Comparison of ENCODE assay signal across 9 cellular contexts in genomic region chr10:30687698-30688213, GRCh38. TPM values are rescaled to one million over a fixed set of nuclear protein-coding genes. Genes with fewer than 3 reads are reported as not detected.
DNase-seq lines count a peak whose midpoint lies in the region; ATAC-seq and TF ChIP-seq lines count a peak whose summit lies in the region.
"Had no signal": no experiment of that assay in that cellular context is flagged by ENCODE, and none has a peak within 500 bp of the region (broad histone marks: within the 10 kb centered on the region; RNA-seq: fewer than 3 reads in every experiment).

No MANE protein-coding gene starts in this region.

- no peaks in the 10 kb centered on the region for H3F3A ChIP-seq in neural cell (ENCODE audit: insufficient read depth, low read length, poor library complexity, severe bottlenecking)

- no peak overlapping the region for H2AFZ ChIP-seq in fibroblast of lung (ENCODE audit: low read length)
- H2AFZ ChIP-seq in neural cell (ENCODE audit: low read depth, low read length): no peak overlapping the region

- no peak for TF ChIP-seq EP300 in neural cell (conservative IDR thresholded peaks at IDR 0.05; ENCODE audit: poor library complexity, severe bottlenecking)

- no peaks in the 10 kb centered on the region for H3K9me2 ChIP-seq in neural cell (ENCODE audit: insufficient read depth, low read length)

- H3K27ac ChIP-seq in Peyer's patch (no peak overlapping the region), fibroblast of lung (ENCODE audit: insufficient read depth, low read length) (no peak overlapping the region), neural cell (ENCODE audit: low read length) (no peak overlapping the region)

- peak overlapping the region; percentile 96 for H3K27ac Mint-ChIP-seq in activated T-cell treated with anti-CD3 and anti-CD28 coated beads, Interleukin-2, amount 50 U/mL, for 72 hours
- H3K27ac Mint-ChIP-seq in stimulated activated naive CD8-positive, alpha-beta T cell treated with anti-CD3 and anti-CD28 coated beads, Interleukin-15, Interleukin-2, amounts not matched to agents 100 ng/mL and 50 ng/mL, for 24 hours: peak overlapping the region; percentile 76

- H3K36me3 Mint-ChIP-seq in activated T-cell treated with anti-CD3 and anti-CD28 coated beads, Interleukin-2, amount 50 U/mL, for 72 hours (ENCODE audit: insufficient read depth in 2 of 2): peaks cover 11 to 14% of the 10 kb centered on the region in 2 donors
- H3K36me3 Mint-ChIP-seq in stimulated activated naive CD8-positive, alpha-beta T cell treated with anti-CD3 and anti-CD28 coated beads, Interleukin-15, Interleukin-2, amounts not matched to agents 100 ng/mL and 50 ng/mL, for 24 hours (ENCODE audit: low read depth): no peaks in the 10 kb centered on the region

- H3K4me3 ChIP-seq in Peyer's patch (no peak overlapping the region), fibroblast of lung (replicated peaks in 1 of 4; ENCODE audit: control extremely low read depth in 1 of 4, insufficient read depth in 1 of 4, low read depth in 3 of 4, low read length in 4 of 4) (no peak overlapping the region), neural cell (ENCODE audit: low read length) (no peak overlapping the region)

- TF ChIP-seq CTCF in Peyer's patch (IDR thresholded peaks at IDR 0.05): peak; percentile 64 to 81 (median 70)
- peak; percentile 91 to 96 for TF ChIP-seq CTCF in fibroblast of lung (conservative IDR thresholded peaks at IDR 0.05 in 1 of 2, IDR thresholded peaks at IDR 0.05 in 1 of 2; ENCODE audit: low read depth in 1 of 2, low read length in 2 of 2)
- peak; percentile 74 for TF ChIP-seq CTCF in neural cell (IDR thresholded peaks at IDR 0.05; ENCODE audit: poor library complexity, severe bottlenecking)

- no peak overlapping the region for H3K4me2 ChIP-seq in fibroblast of lung (ENCODE audit: extremely low read depth, insufficient read depth, low read length)
- no peak overlapping the region for H3K4me2 ChIP-seq in neural cell (ENCODE audit: low read length)

- no peaks in the 10 kb centered on the region for H3K27me3 Mint-ChIP-seq in activated T-cell treated with anti-CD3 and anti-CD28 coated beads, Interleukin-2, amount 50 U/mL, for 72 hours (ENCODE audit: low read depth)
- H3K27me3 Mint-ChIP-seq in stimulated activated naive CD8-positive, alpha-beta T cell treated with anti-CD3 and anti-CD28 coated beads, Interleukin-15, Interleukin-2, amounts not matched to agents 100 ng/mL and 50 ng/mL, for 24 hours: peaks cover 18% of the 10 kb centered on the region

- TF ChIP-seq RAD21 in neural cell (conservative IDR thresholded peaks at IDR 0.05): peak; percentile 69

- H3K4me1 Mint-ChIP-seq in activated T-cell treated with anti-CD3 and anti-CD28 coated beads, Interleukin-2, amount 50 U/mL, for 72 hours (ENCODE audit: low read depth): peaks cover 97% of the 10 kb centered on the region
- H3K4me1 Mint-ChIP-seq in stimulated activated naive CD8-positive, alpha-beta T cell treated with anti-CD3 and anti-CD28 coated beads, Interleukin-15, Interleukin-2, amounts not matched to agents 100 ng/mL and 50 ng/mL, for 24 hours (ENCODE audit: low read depth): peaks cover 63% of the 10 kb centered on the region

- H3K27me3 ChIP-seq in Peyer's patch (no peaks in the 10 kb centered on the region), fibroblast of lung (ENCODE audit: control insufficient read depth, insufficient read depth, low read length) (no peaks in the 10 kb centered on the region), neural cell (ENCODE audit: insufficient read depth, low read depth, low read length) (no peaks in the 10 kb centered on the region)

- H3K36me3 ChIP-seq in Peyer's patch (no peaks in the 10 kb centered on the region), fibroblast of lung (ENCODE audit: control insufficient read depth, insufficient read depth, low read length) (no peaks in the 10 kb centered on the region), neural cell (ENCODE audit: insufficient read depth, low read length) (no peaks in the 10 kb centered on the region)

- no peak for TF ChIP-seq POLR2A in Peyer's patch (IDR thresholded peaks at IDR 0.05)

- H3K4me3 Mint-ChIP-seq in activated T-cell treated with anti-CD3 and anti-CD28 coated beads, Interleukin-2, amount 50 U/mL, for 72 hours: peak overlapping the region; percentile 66 to 85
- no peak overlapping the region for H3K4me3 Mint-ChIP-seq in stimulated activated naive CD8-positive, alpha-beta T cell treated with anti-CD3 and anti-CD28 coated beads, Interleukin-15, Interleukin-2, amounts not matched to agents 100 ng/mL and 50 ng/mL, for 24 hours

- H4K20me1 ChIP-seq in fibroblast of lung (ENCODE audit: control insufficient read depth, extremely low read depth, insufficient read depth, low read length): no peaks in the 10 kb centered on the region
- no peaks in the 10 kb centered on the region for H4K20me1 ChIP-seq in neural cell (ENCODE audit: insufficient read depth)

- peak; percentile 39 to 59 for ATAC-seq in activated T-cell treated with anti-CD3 and anti-CD28 coated beads, Interleukin-2, amount 50 U/mL, for 72 hours (replicated peaks in 1 of 2)

- H3K9ac ChIP-seq in fibroblast of lung (ENCODE audit: insufficient read depth, low read length): no peak overlapping the region
- no peak overlapping the region for H3K9ac ChIP-seq in neural cell (ENCODE audit: low read length)

- no peaks in the 10 kb centered on the region for H3K9me3 Mint-ChIP-seq in activated T-cell treated with anti-CD3 and anti-CD28 coated beads, Interleukin-2, amount 50 U/mL, for 72 hours
- no peaks in the 10 kb centered on the region for H3K9me3 Mint-ChIP-seq in stimulated activated naive CD8-positive, alpha-beta T cell treated with anti-CD3 and anti-CD28 coated beads, Interleukin-15, Interleukin-2, amounts not matched to agents 100 ng/mL and 50 ng/mL, for 24 hours

- H3K79me2 ChIP-seq in fibroblast of lung (ENCODE audit: control insufficient read depth, insufficient read depth, low read length): no peaks in the 10 kb centered on the region
- H3K79me2 ChIP-seq in neural cell (replicated peaks; ENCODE audit: insufficient read depth, low read length): no peaks in the 10 kb centered on the region

- H3K4me1 ChIP-seq in Peyer's patch: no peaks in the 10 kb centered on the region
- H3K4me1 ChIP-seq in fibroblast of lung (ENCODE audit: control insufficient read depth, extremely low read depth, insufficient read depth, low read length): peaks cover 5% of the 10 kb centered on the region

- H3K9me3 ChIP-seq in Peyer's patch (no peaks in the 10 kb centered on the region), fibroblast of lung (ENCODE audit: control insufficient read depth, insufficient read depth, low read depth, low read length) (no peaks in the 10 kb centered on the region), neural cell (ENCODE audit: low read length) (no peaks in the 10 kb centered on the region)

- peak; percentile 73 for DNase-seq in SIG-M5 treated with dmso at 0.1 percent for 504 hours (lab: John Stamatoyannopoulos, UW; ENCODE audit: unreplicated experiment)
- DNase-seq in SIG-M5 (lab: John Stamatoyannopoulos, UW): no peak
- DNase-seq in HuH-7.5 (ENCODE audit: low spot score): peak; percentile 41
- DNase-seq in Peyer's patch: peak; percentile 71 to 88 (median 73)
- peak; percentile 82 to 89 for DNase-seq in activated T-cell treated with anti-CD3 and anti-CD28 coated beads, Interleukin-2, amount 50 U/mL, for 72 hours
- peak; percentile 64 to 74 for DNase-seq in fibroblast of lung (ENCODE audit: low read depth in 2 of 2)

TF ChIP-seq in neural cell, 6 proteins besides CTCF, POLR2A, EP300 and RAD21:
- peak; percentile 65 for TF ChIP-seq SMC3 (conservative IDR thresholded peaks at IDR 0.05; ENCODE audit: poor library complexity)
- no peak for TF ChIP-seq REST (IDR thresholded peaks at IDR 0.05; ENCODE audit: borderline replicate concordance)
- TF ChIP-seq POLR2AphosphoS5 (IDR thresholded peaks at IDR 0.05): no peak
- TF ChIP-seq TAF1 (IDR thresholded peaks at IDR 0.05; ENCODE audit: low read depth): no peak
- no peak for TF ChIP-seq EZH2 (IDR thresholded peaks at IDR 0.05; ENCODE audit: borderline replicate concordance, insufficient read depth, low read length, poor library complexity, severe bottlenecking)

RNA-seq across cellular contexts. Expression of gene LYZL2, which starts 58.2 kb away (rescaled TPM):
- not detected for total RNA-seq in Peyer's patch
- total RNA-seq in activated T-cell treated with anti-CD3 and anti-CD28 coated beads, Interleukin-2, amount 50 U/mL, for 72 hours: not detected
- not detected in 2 replicates for total RNA-seq in fibroblast of lung
- polyA plus RNA-seq in fibroblast of lung: not detected in 2 replicates
- polyA plus RNA-seq in fibroblast of lung (2012): not detected in 2 replicates
- not detected in 2 replicates for polyA minus RNA-seq in fibroblast of lung (ENCODE audit: low replicate concordance)
- not detected in 2 replicates for polyA plus RNA-seq in neural cell
- not detected in 2 replicates for polyA minus RNA-seq in neural cell
- total RNA-seq: subcutaneous adipose tissue had no signal
